12 cellular contexts compared by ENCODE assay signal in the genomic region with DNA sequence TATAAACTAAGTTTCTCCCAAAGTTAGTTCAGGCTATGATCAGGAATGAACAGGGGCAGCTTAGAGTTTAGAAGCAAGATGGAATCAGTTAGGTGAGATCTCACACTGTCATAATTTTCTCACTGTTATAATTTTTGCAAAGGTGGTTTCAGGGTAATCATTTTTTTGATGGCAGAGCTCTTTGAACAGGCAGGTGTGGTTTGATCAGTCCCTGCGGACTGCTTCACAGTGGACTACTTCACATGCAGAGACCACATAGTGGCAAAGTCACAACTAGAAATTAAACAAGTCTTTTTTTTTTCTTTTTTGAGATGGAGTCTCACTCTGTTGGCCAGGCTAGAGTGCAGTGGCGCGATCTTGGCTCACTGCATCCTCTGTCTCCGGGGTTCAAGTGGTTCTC. TPM values are rescaled to one million over a fixed set of nuclear protein-coding genes. Genes with fewer than 3 reads are reported as not detected.
"Had no signal": no experiment of that assay in that cellular context is flagged by ENCODE, and none has a peak within 500 bp of the region (broad histone marks: within the 10 kb centered on the region; RNA-seq: fewer than 3 reads in every experiment).

No MANE protein-coding gene starts in this region.

- H3K9me3 ChIP-seq: HAP-1 had no signal

- H3K4me1 ChIP-seq: HAP-1 had no signal

- H3K9ac ChIP-seq: GM23248 had no signal

- DNase-seq: GM23248, GOT3, H7, HFFc6, KBM-7 had no signal

- ATAC-seq: HCT116, HepG2 had no signal

- H3K4me3 ChIP-seq: GM23248, HAP-1 had no signal

- H2AFZ ChIP-seq: GM23248 had no signal

- FAIRE-seq: HepG2 had no signal

- H3K27ac ChIP-seq: GM23248, HL-60 had no signal

- H3K36me3 ChIP-seq: HAP-1 had no signal

RNA-seq across cellular contexts. Expression of a gene that starts 6.8 kb away (rescaled TPM):
- total RNA-seq: GM23248, H4, H7, HepG2, HFFc6, HT1080 had no signal
- polyA plus RNA-seq: GM23248, HepG2, IgD-negative memory B cell had no signal
